ENCODE assay signal across 13 cellular contexts in the genomic region with DNA sequence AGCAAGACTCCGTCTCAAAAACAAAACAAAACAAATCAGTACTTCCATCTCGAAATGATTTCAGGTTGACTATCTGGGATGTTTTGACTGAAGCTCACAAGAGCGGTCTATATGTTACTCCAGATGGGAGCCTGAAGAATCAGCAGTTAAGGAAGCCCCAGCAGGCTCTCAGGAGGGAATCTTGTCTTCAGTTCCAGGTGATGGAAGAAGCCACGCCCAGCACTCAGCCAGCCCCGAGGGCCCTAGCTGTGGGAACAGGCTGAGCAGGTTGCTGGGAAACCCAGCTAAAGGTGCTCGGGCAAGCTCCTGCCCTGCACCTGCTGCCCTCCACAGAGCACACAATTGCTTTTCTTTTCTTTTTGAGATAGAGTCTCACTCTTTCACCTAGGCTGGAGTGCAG. TPM values are rescaled to one million over a fixed set of nuclear protein-coding genes. Genes with fewer than 3 reads are reported as not detected.
DNase-seq lines count a peak whose midpoint lies in the region.
"Had no signal": no experiment of that assay in that cellular context is flagged by ENCODE, and none has a peak within 500 bp of the region (broad histone marks: within the 10 kb centered on the region; RNA-seq: fewer than 3 reads in every experiment).

No MANE protein-coding gene starts in this region.

- no peaks in the 10 kb centered on the region for H3K27me3 Mint-ChIP-seq in activated T-helper 2 cell treated with anti-CD3 and anti-CD28 coated beads, Interferon-gamma antibody, Interleukin-2, Interleukin-4, amounts not matched to agents 10 μg/mL and 5 μg/mL and 100 μg/mL, durations not matched to agents 14 hours and 24 hours and 36 hours (ENCODE audit: low read depth)

- H3K27ac Mint-ChIP-seq in activated T-helper 2 cell treated with anti-CD3 and anti-CD28 coated beads, Interferon-gamma antibody, Interleukin-2, Interleukin-4, amounts not matched to agents 10 μg/mL and 5 μg/mL and 100 μg/mL, durations not matched to agents 14 hours and 24 hours and 36 hours = no peak overlapping the region

- DNase-seq in COLO668 (lab: John Stamatoyannopoulos, UW; ENCODE audit: unreplicated experiment) (peak; percentile 72), NCI-H1417 treated with DMSO at 0.1 percent for 48 hours (lab: John Stamatoyannopoulos, UW) (peak; percentile 6), NCI-H526 treated with DMSO at 0.1 percent for 48 hours (lab: John Stamatoyannopoulos, UW) (peak; percentile 59), iPS-NIHi7 (ENCODE audit: extremely low spot score) (peak; percentile 53), D341Med (ENCODE audit: low spot score) (no peak), SW 1271 (lab: John Stamatoyannopoulos, UW) (no peak)
- DNase-seq in activated T-cell treated with anti-CD3 and anti-CD28 coated beads, Interleukin-2, amount 50 U/mL, for 1 hour = no peak
- no peak for DNase-seq in activated T-helper 2 cell treated with anti-CD3 and anti-CD28 coated beads, Interferon-gamma antibody, Interleukin-2, Interleukin-4, amounts not matched to agents 10 μg/mL and 5 μg/mL and 100 μg/mL, durations not matched to agents 14 hours and 24 hours and 36 hours (ENCODE audit: low spot score)
- DNase-seq: activated CD4-positive, alpha-beta T cell treated with anti-CD3 and anti-CD28 coated beads, Interleukin-2, amount 50 U/mL, for 48 hours; NCI-H524 treated with DMSO at 0.1 percent for 48 hours; occipital lobe; SHP77; T1000 had no signal

- H3K4me3 Mint-ChIP-seq in activated T-helper 2 cell treated with anti-CD3 and anti-CD28 coated beads, Interferon-gamma antibody, Interleukin-2, Interleukin-4, amounts not matched to agents 10 μg/mL and 5 μg/mL and 100 μg/mL, durations not matched to agents 14 hours and 24 hours and 36 hours (ENCODE audit: low read depth) = no peak overlapping the region

- H3K4me1 Mint-ChIP-seq in activated T-helper 2 cell treated with anti-CD3 and anti-CD28 coated beads, Interferon-gamma antibody, Interleukin-2, Interleukin-4, amounts not matched to agents 10 μg/mL and 5 μg/mL and 100 μg/mL, durations not matched to agents 14 hours and 24 hours and 36 hours (ENCODE audit: low read depth) = no peaks in the 10 kb centered on the region

- intact Hi-C loops in activated T-helper 2 cell treated with anti-CD3 and anti-CD28 coated beads, Interferon-gamma antibody, Interleukin-2, Interleukin-4, amounts not matched to agents 10 μg/mL and 5 μg/mL and 100 μg/mL, durations not matched to agents 14 hours and 24 hours and 36 hours (cut with micrococcal nuclease) = no loop called here

- peaks cover 43% of the 10 kb centered on the region for H3K36me3 Mint-ChIP-seq in activated T-helper 2 cell treated with anti-CD3 and anti-CD28 coated beads, Interferon-gamma antibody, Interleukin-2, Interleukin-4, amounts not matched to agents 10 μg/mL and 5 μg/mL and 100 μg/mL, durations not matched to agents 14 hours and 24 hours and 36 hours (ENCODE audit: low read depth)

- no peaks in the 10 kb centered on the region for H3K9me3 Mint-ChIP-seq in activated T-helper 2 cell treated with anti-CD3 and anti-CD28 coated beads, Interferon-gamma antibody, Interleukin-2, Interleukin-4, amounts not matched to agents 10 μg/mL and 5 μg/mL and 100 μg/mL, durations not matched to agents 14 hours and 24 hours and 36 hours

RNA-seq across cellular contexts. Expression of gene WIPI1, which starts 32.4 kb away (rescaled TPM):
- total RNA-seq in activated T-helper 2 cell treated with anti-CD3 and anti-CD28 coated beads, Interferon-gamma antibody, Interleukin-2, Interleukin-4, amounts not matched to agents 10 μg/mL and 5 μg/mL and 100 μg/mL, durations not matched to agents 14 hours and 24 hours and 36 hours = 14.0 and 15.7 TPM in 2 replicates

Comparison
In these comparisons a context has a peak if more than half of its experiments do, and no peak if none do; other contexts are left out.
1. DNase-seq: peak in COLO668 (single experiment), NCI-H1417 treated with DMSO at 0.1 percent for 48 hours (single experiment), NCI-H526 treated with DMSO at 0.1 percent for 48 hours (single experiment) and iPS-NIHi7 (single experiment); none in D341Med (single experiment), activated T-cell treated with anti-CD3 and anti-CD28 coated beads, Interleukin-2, amount 50 U/mL, for 1 hour (single experiment), activated T-helper 2 cell treated with anti-CD3 and anti-CD28 coated beads, Interferon-gamma antibody, Interleukin-2, Interleukin-4, amounts not matched to agents 10 μg/mL and 5 μg/mL and 100 μg/mL, durations not matched to agents 14 hours and 24 hours and 36 hours (single experiment) and SW 1271 (0 of 2).